ENCODE assay signal across 21 cellular contexts in genomic region chr11:108536783-108537182, GRCh38.
DNase-seq lines count a peak whose midpoint lies in the region; ATAC-seq, FAIRE-seq and TF ChIP-seq lines count a peak whose summit lies in the region.
"Had no signal": no experiment of that assay in that cellular context is flagged by ENCODE, and none has a peak within 500 bp of the region (broad histone marks: within the 10 kb centered on the region; RNA-seq: fewer than 3 reads in every experiment).

No MANE protein-coding gene starts in this region.

- ATAC-seq in SK-N-SH treated with all-trans-retinoic acid at 6 μM for 48 hours (no peak), HG03175 (IDR thresholded peaks at IDR 0.05; ENCODE audit: unreplicated experiment) (no peak)
- ATAC-seq: A549 had no signal

- no peak for TF ChIP-seq POLR2A in H54 (IDR thresholded peaks at IDR 0.05; ENCODE audit: low read depth, low read length)

- H3K4me3 ChIP-seq in epithelial cell of esophagus (ENCODE audit: low read length) (peak overlapping the region; percentile 47), skin epidermis (peak overlapping the region in 6 of 7 experiments; percentile 0 to 27 (median 14))
- H3K4me3 ChIP-seq: A549 had no signal

- peak; percentile 30 for FAIRE-seq in H54 (lab: Jason Lieb, UNC)
- FAIRE-seq: A549, RCC 7860 had no signal

- peak overlapping the region in 6 of 21 experiments; percentile 4 to 72 (median 25) for H3K27ac ChIP-seq in skin epidermis
- H3K27ac ChIP-seq: A549 had no signal

- TF ChIP-seq CTCF in epithelial cell of esophagus (IDR thresholded peaks at IDR 0.05; ENCODE audit: insufficient read depth, low read depth, low read length, missing control alignments), result no peak

- DNase-seq in H54 (ENCODE audit: insufficient read length, low spot score) (no peak), epithelial cell of esophagus (ENCODE audit: low read depth) (peak; percentile 90), kidney tubule cell (ENCODE audit: low spot score) (peak; percentile 64), germinal center (ENCODE audit: low spot score) (no peak), NCI-H2227 (lab: John Stamatoyannopoulos, UW; ENCODE audit: unreplicated experiment) (no peak)
- DNase-seq: Caco-2; CD4-positive, alpha-beta T cell; GDM1; GOT3; KG1; NCI-H1105 treated with DMSO at 0.1 percent for 48 hours; NCI-H1694; NCI-H2081 treated with DMSO at 0.1 percent for 48 hours; NCI-H510A treated with DMSO at 0.1 percent for 48 hours; NCI-H774; SHP77 had no signal

TF ChIP-seq in SK-N-SH treated with all-trans-retinoic acid at 6 μM for 48 hours, 23 proteins besides CTCF, POLR2A, EP300 and RAD21:
- TF ChIP-seq PPARA (CRISPR knock-in tag; IDR thresholded peaks at IDR 0.05; ENCODE audit: borderline replicate concordance) (no peak), ZNF8 (CRISPR knock-in tag; IDR thresholded peaks at IDR 0.05) (no peak), ISL1 (CRISPR knock-in tag; IDR thresholded peaks at IDR 0.05) (no peak)

Comparison
In these comparisons a context has a peak if more than half of its experiments do, and no peak if none do; other contexts are left out.
1. DNase-seq: peak in epithelial cell of esophagus (single experiment) and kidney tubule cell (single experiment); none in H54 (single experiment), germinal center (single experiment) and NCI-H2227 (single experiment).